13 cellular contexts compared by ENCODE assay signal in the genomic region with DNA sequence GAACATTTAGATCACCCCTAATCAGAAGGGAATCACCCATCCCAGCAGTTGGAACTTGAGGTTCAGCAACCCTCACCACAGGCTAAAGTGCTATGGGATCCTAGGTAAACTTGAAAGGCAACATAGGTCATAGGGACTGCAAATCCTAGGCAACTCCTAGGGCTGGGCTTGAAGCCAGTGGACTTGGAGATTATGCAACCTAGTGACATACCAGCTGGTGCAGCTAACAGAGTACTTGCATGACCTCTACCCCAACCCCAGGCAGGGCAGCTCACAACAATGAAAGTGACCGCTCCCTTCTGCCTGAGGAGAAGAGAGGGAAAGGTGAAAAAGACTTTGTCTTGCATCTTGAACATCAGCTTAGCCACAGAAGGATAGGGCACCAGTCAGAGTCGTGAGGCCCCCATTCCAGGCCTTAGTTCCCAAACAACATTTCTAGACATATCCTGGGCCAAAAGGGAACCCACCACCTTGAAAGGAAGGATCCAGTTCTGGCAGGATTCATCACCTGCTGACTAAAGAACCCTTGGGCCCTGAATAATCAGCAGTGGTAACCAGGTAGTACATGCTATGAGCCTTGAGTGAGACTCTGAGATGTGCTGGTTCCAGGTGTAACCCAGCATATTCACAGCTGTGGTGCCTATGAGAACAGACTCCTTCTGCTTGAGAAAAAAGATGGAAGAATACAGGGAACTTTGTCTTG. TPM values are rescaled to one million over a fixed set of nuclear protein-coding genes. Genes with fewer than 3 reads are reported as not detected.
A peak's percentile ranks its signal among the peaks of the same experiment; 100 is the strongest.
DNase-seq lines count a peak whose midpoint lies in the region; ATAC-seq and TF ChIP-seq lines count a peak whose summit lies in the region.
"Had no signal": no experiment of that assay in that cellular context is flagged by ENCODE, and none has a peak within 500 bp of the region (broad histone marks: within the 10 kb centered on the region; RNA-seq: fewer than 3 reads in every experiment).

No MANE protein-coding gene starts in this region.

- H3K27me3 Mint-ChIP-seq in activated T-cell treated with anti-CD3 and anti-CD28 coated beads, Interleukin-2, amount 50 U/mL, for 24 hours = peaks cover 6% of the 10 kb centered on the region
- H3K27me3 Mint-ChIP-seq: progenitor cell of endocrine pancreas had no signal

- H3K4me3 ChIP-seq in adrenal gland = no peak overlapping the region

- H3K4me3 Mint-ChIP-seq in activated T-cell treated with anti-CD3 and anti-CD28 coated beads, Interleukin-2, amount 50 U/mL, for 24 hours = no peak overlapping the region
- H3K4me3 Mint-ChIP-seq: T-helper 1 cell treated with Interleukin-12 subunit alpha and Interleukin-12 subunit beta and Interleukin-4 antibody, amounts not matched to agents 30 μg/mL and 1 μg/mL, for 36 hours had no signal

- DNase-seq in HCEC 1CT (peak; percentile 90), adrenal gland (peak; percentile 40 to 87 (median 80)), Right ventricle myocardium superior (peak; percentile 74), sciatic nerve (ENCODE audit: low spot score) (no peak), cortex of kidney (lab: John Stamatoyannopoulos, UW) (no peak), NCI-H1930 (lab: John Stamatoyannopoulos, UW) (no peak), NCI-H1092 (lab: John Stamatoyannopoulos, UW) (no peak)
- no peak for DNase-seq in activated T-cell treated with anti-CD3 and anti-CD28 coated beads, Interleukin-2, amount 50 U/mL, for 24 hours
- DNase-seq: activated CD8-positive, alpha-beta memory T cell treated with anti-CD3 and anti-CD28 coated beads for 24 hours; NCI-H1048; NCI-H82 had no signal

- no peaks in the 10 kb centered on the region for H3K27me3 ChIP-seq in adrenal gland

- H3K36me3 ChIP-seq in adrenal gland (replicated peaks in 1 of 2) = no peaks in the 10 kb centered on the region

- no peaks in the 10 kb centered on the region for H3K9me3 ChIP-seq in adrenal gland (replicated peaks in 1 of 3)

- no peak overlapping the region for H3K27ac ChIP-seq in adrenal gland

- intact Hi-C loops in adrenal gland (cut with DNase I) = no loop called here
- intact Hi-C loops in Right ventricle myocardium superior (cut with DNase I) = no loop called here
- intact Hi-C loops in sciatic nerve (cut with DNase I) = no loop called here

- no peak for TF ChIP-seq POLR2A in adrenal gland (IDR thresholded peaks at IDR 0.05)

- no peak for TF ChIP-seq CTCF in adrenal gland (IDR thresholded peaks at IDR 0.05)

- H3K4me1 ChIP-seq in adrenal gland (replicated peaks in 1 of 2) = peaks cover 0 to 7% of the 10 kb centered on the region in 2 donors

- no peaks in the 10 kb centered on the region for H3K36me3 Mint-ChIP-seq in activated T-cell treated with anti-CD3 and anti-CD28 coated beads, Interleukin-2, amount 50 U/mL, for 24 hours (ENCODE audit: low read depth)

- H3K4me1 Mint-ChIP-seq in activated T-cell treated with anti-CD3 and anti-CD28 coated beads, Interleukin-2, amount 50 U/mL, for 24 hours (ENCODE audit: low read depth) = no peaks in the 10 kb centered on the region

- H3K27ac Mint-ChIP-seq in activated T-cell treated with anti-CD3 and anti-CD28 coated beads, Interleukin-2, amount 50 U/mL, for 24 hours = no peak overlapping the region
- H3K27ac Mint-ChIP-seq: progenitor cell of endocrine pancreas; T-helper 1 cell treated with Interleukin-12 subunit alpha and Interleukin-12 subunit beta and Interleukin-4 antibody, amounts not matched to agents 30 μg/mL and 1 μg/mL, for 36 hours had no signal

- 81 to 92% (median 87%) methylated on average over 2 of the region's 2 CpGs for WGBS in adrenal gland, 4 donors

- H3K9me3 Mint-ChIP-seq in activated T-cell treated with anti-CD3 and anti-CD28 coated beads, Interleukin-2, amount 50 U/mL, for 24 hours = no peaks in the 10 kb centered on the region
- H3K9me3 Mint-ChIP-seq: T-helper 1 cell treated with Interleukin-12 subunit alpha and Interleukin-12 subunit beta and Interleukin-4 antibody, amounts not matched to agents 30 μg/mL and 1 μg/mL, for 36 hours had no signal

- ATAC-seq in Right ventricle myocardium superior (ENCODE audit: poor library complexity) (peak; percentile 95), sciatic nerve (peak; percentile 89)

RNA-seq across cellular contexts. Expression of a gene that starts 37.6 kb away (rescaled TPM):
- total RNA-seq in adrenal gland = 10 to 100 TPM; 30.2 to 84.6 (median 58.5) TPM
- 10 to 100 TPM in 2 of 3 donors, 1 to 10 TPM in 1; 5.6 to 15.3 (median 12.3) TPM for polyA plus RNA-seq in adrenal gland
- 39.4 TPM for total RNA-seq in Right ventricle myocardium superior
- total RNA-seq in sciatic nerve = 135 TPM

Comparison
In these comparisons a context has a peak if more than half of its experiments do, and no peak if none do; other contexts are left out.
1. DNase-seq: peak in HCEC 1CT (single experiment), adrenal gland (7 of 7) and Right ventricle myocardium superior (single experiment); none in sciatic nerve (single experiment), cortex of kidney (single experiment), NCI-H1930 (0 of 2), NCI-H1092 (single experiment) and activated T-cell treated with anti-CD3 and anti-CD28 coated beads, Interleukin-2, amount 50 U/mL, for 24 hours (single experiment).